In the genomic region with DNA sequence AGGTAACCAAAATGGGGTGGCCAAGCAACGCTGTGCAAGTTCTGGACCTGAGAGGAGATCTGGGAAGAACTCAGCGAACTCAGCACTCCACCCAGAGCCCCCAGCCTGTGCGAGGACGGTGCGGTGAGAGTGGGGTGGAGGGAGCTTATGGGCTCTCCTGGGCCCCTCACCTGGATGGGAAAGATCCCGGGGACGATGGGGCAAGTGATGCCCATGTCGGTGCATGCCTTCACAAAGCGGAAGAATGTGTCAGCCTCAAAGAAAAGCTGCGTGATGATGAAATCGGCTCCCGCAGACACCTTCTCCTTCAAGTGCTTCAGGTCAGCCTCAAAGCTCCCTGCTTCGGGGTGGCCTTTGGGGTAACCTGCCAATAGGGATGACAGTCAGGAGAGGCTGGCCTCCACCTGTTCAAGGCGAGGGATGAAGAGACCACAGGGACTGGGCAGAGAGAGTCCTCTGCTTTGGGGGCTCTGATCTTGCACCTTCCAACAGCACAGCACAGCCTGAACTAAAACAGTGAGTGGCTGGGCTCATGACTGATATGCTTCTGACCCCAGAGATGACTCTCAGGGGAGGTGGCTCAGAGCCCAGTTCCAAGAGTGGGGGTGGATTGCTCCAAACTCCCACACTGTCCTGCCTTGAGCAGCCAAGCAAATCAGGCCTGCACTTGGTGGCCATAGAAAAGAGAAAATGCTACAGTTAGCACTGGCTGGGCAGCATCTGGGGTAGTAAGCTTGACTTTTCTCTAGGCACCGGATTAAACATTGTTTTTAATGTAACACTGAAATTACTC, we compare ENCODE assay signal across 18 cellular contexts. TPM values are rescaled to one million over a fixed set of nuclear protein-coding genes. Genes with fewer than 3 reads are reported as not detected.
DNase-seq lines count a peak whose midpoint lies in the region; ATAC-seq, FAIRE-seq and TF ChIP-seq lines count a peak whose summit lies in the region.
"Had no signal": no experiment of that assay in that cellular context is flagged by ENCODE, and none has a peak within 500 bp of the region (broad histone marks: within the 10 kb centered on the region; RNA-seq: fewer than 3 reads in every experiment).

No MANE protein-coding gene starts in this region.

- H3K36me3 ChIP-seq in CD8-positive, alpha-beta memory T cell (ENCODE audit: insufficient read depth, low read length) = peaks cover 32% of the 10 kb centered on the region
- H3K36me3 ChIP-seq in K562 (ENCODE audit: control insufficient read depth, insufficient read depth, low read length) (peaks cover 82% of the 10 kb centered on the region), psoas muscle (ENCODE audit: insufficient read depth in 1 of 2, low read depth in 1 of 2) (peaks cover 5 to 98% of the 10 kb centered on the region in 2 donors)

- H3K27me3 ChIP-seq in CD8-positive, alpha-beta memory T cell (ENCODE audit: insufficient read depth, low read length, poor library complexity, severe bottlenecking) = no peaks in the 10 kb centered on the region
- H3K27me3 ChIP-seq in K562 (ENCODE audit: control insufficient read depth in 2 of 2, insufficient read depth in 2 of 2, low read length in 2 of 2) (no peaks in the 10 kb centered on the region), psoas muscle (ENCODE audit: insufficient read depth in 3 of 3, low read length in 2 of 3) (no peaks in the 10 kb centered on the region)
- H3K27me3 ChIP-seq: dorsolateral prefrontal cortex had no signal

- H2AFZ ChIP-seq in K562 (ENCODE audit: low read depth, low read length) = peak overlapping the region; percentile 5; the same call in 1 of the 2 replicates

- H3K79me2 ChIP-seq in K562 (ENCODE audit: control insufficient read depth, insufficient read depth, low read length) = peaks cover 49% of the 10 kb centered on the region

- peaks cover 0 to 2% (median 0%) of the 10 kb centered on the region in 3 donors for H3K4me1 Mint-ChIP-seq in CD8-positive, alpha-beta memory T cell
- H3K4me1 Mint-ChIP-seq: activated naive CD4-positive, alpha-beta T cell treated with anti-CD3 and anti-CD28 coated beads, Interleukin-2, amount 50 U/mL, for 24 hours had no signal

- peak; percentile 97 for FAIRE-seq in K562 (lab: Jason Lieb, UNC)
- FAIRE-seq: small intestine, urothelium cell line had no signal

- no peak for TF ChIP-seq CTCF in K562 (IDR thresholded peaks at IDR 0.05 in 2 of 3, conservative IDR thresholded peaks at IDR 0.05 in 1 of 3; ENCODE audit: insufficient read depth in 2 of 3, low read depth in 1 of 3, low read length in 3 of 3)
- TF ChIP-seq CTCF in psoas muscle (IDR thresholded peaks at IDR 0.05) = no peak

- WGBS in K562 (ENCODE audit: insufficient coverage, low coverage, missing lambda C conversion rate) = 26% methylated on average over 15 of the region's 15 CpGs
- WGBS in psoas muscle, 3 donors = 86 to 92% (median 90%) methylated on average over 15 of the region's 15 CpGs

- CTCF ChIA-PET in CD8-positive, alpha-beta memory T cell (lab: Charles Lee) = no interaction called here
- CTCF ChIA-PET in K562 (lab: Yijun Ruan, JAX; ENCODE audit: low intra/inter-chr PET ratio) = no interaction called here

- H3K9me1 ChIP-seq in K562 (ENCODE audit: control insufficient read depth, insufficient read depth, low read length) = no peaks in the 10 kb centered on the region

- no peak overlapping the region for H3K4me3 Mint-ChIP-seq in CD8-positive, alpha-beta memory T cell
- H3K4me3 Mint-ChIP-seq: activated CD8-positive, alpha-beta T cell treated with anti-CD3 and anti-CD28 coated beads for 36 hours; activated naive CD4-positive, alpha-beta T cell treated with anti-CD3 and anti-CD28 coated beads, Interleukin-2, amount 50 U/mL, for 24 hours had no signal

- TF ChIP-seq POLR2A in K562 (conservative IDR thresholded peaks at IDR 0.05) = peak; percentile 82

- no peaks in the 10 kb centered on the region for H3K27me3 Mint-ChIP-seq in CD8-positive, alpha-beta memory T cell
- H3K27me3 Mint-ChIP-seq: activated CD8-positive, alpha-beta T cell treated with anti-CD3 and anti-CD28 coated beads for 36 hours; activated naive CD4-positive, alpha-beta T cell treated with anti-CD3 and anti-CD28 coated beads, Interleukin-2, amount 50 U/mL, for 24 hours had no signal

- POLR2A ChIA-PET in CD8-positive, alpha-beta memory T cell (lab: Charles Lee) = no interaction called here
- POLR2A ChIA-PET in K562 (lab: Yijun Ruan, JAX) = interaction anchor here (0.6 to 10.5 kb wide), 15 partner anchors 9 to 1808 kb away, joined by 3 to 115 read pairs (median 4); a partner anchor contains a TSS

- H3K4me2 ChIP-seq in K562 (ENCODE audit: insufficient read depth, low read length) = peak overlapping the region; percentile 81

- no peaks in the 10 kb centered on the region for H4K20me1 ChIP-seq in K562 (replicated peaks; ENCODE audit: control insufficient read depth, insufficient read depth, low read length)

- intact Hi-C loops in K562 (cut with micrococcal nuclease) = loop anchor here (5.0 kb wide), 1 partner anchor 59 kb away; a partner anchor contains a TSS
- intact Hi-C loops in left ventricle myocardium superior (cut with micrococcal nuclease) = no loop called here
- intact Hi-C loops in psoas muscle (cut with DNase I) = no loop called here

- BruUV-seq in K562 (replicated peaks; lab: Mats Ljungman, UMichigan) = no TSS peak

- H3K4me3 ChIP-seq in CD8-positive, alpha-beta memory T cell (ENCODE audit: low read length) = no peak overlapping the region
- peak overlapping the region; percentile 7; the same call in 1 of the 2 replicates for H3K4me3 ChIP-seq in K562
- H3K4me3 ChIP-seq in psoas muscle = no peak overlapping the region
- H3K4me3 ChIP-seq: dorsolateral prefrontal cortex had no signal

- peak overlapping the region; percentile 87 for H3K27ac ChIP-seq in CD8-positive, alpha-beta memory T cell (ENCODE audit: low read depth, low read length)
- H3K27ac ChIP-seq in K562 (ENCODE audit: extremely low read depth, low read depth, low read length) (peak overlapping the region; percentile 100), psoas muscle (peak overlapping the region; percentile 58)

- no peaks in the 10 kb centered on the region for H3K9me3 Mint-ChIP-seq in CD8-positive, alpha-beta memory T cell
- H3K9me3 Mint-ChIP-seq: activated CD8-positive, alpha-beta T cell treated with anti-CD3 and anti-CD28 coated beads for 36 hours; activated naive CD4-positive, alpha-beta T cell treated with anti-CD3 and anti-CD28 coated beads, Interleukin-2, amount 50 U/mL, for 24 hours had no signal

- H3K27ac Mint-ChIP-seq in CD8-positive, alpha-beta memory T cell = no peak overlapping the region
- H3K27ac Mint-ChIP-seq: activated CD8-positive, alpha-beta T cell treated with anti-CD3 and anti-CD28 coated beads for 36 hours; activated naive CD4-positive, alpha-beta T cell treated with anti-CD3 and anti-CD28 coated beads, Interleukin-2, amount 50 U/mL, for 24 hours had no signal

- ATAC-seq in K562 (peak; percentile 75), left ventricle myocardium superior (peak; percentile 64), psoas muscle (peak in 2 of 4 donors; percentile 21), HG02678 (IDR thresholded peaks at IDR 0.05; ENCODE audit: unreplicated experiment) (no peak)
- ATAC-seq: activated CD8-positive, alpha-beta T cell treated with anti-CD3 and anti-CD28 coated beads for 36 hours had no signal

- in situ Hi-C loops in K562 (cut with MboI) = no loop called here

- peak; percentile 73; the same call in 1 of the 2 replicates for TF ChIP-seq EP300 in K562 (IDR thresholded peaks at IDR 0.05; ENCODE audit: low read length)

- no peak for DNase-seq in CD8-positive, alpha-beta memory T cell
- DNase-seq in K562 (ENCODE audit: extremely low read depth in 1 of 4, low spot score in 3 of 4) = peak; percentile 66 to 96 (median 80)
- DNase-seq in left ventricle myocardium superior = peak; percentile 79
- no peak for DNase-seq in psoas muscle
- no peak for DNase-seq in islet precursor cell
- DNase-seq in NCI-H748 treated with DMSO at 0.1 percent for 48 hours (lab: John Stamatoyannopoulos, UW) = no peak
- DNase-seq in DMS114 treated with DMSO at 0.1 percent for 48 hours (lab: John Stamatoyannopoulos, UW; ENCODE audit: unreplicated experiment) = no peak
- DNase-seq: activated CD8-positive, alpha-beta T cell treated with anti-CD3 and anti-CD28 coated beads for 36 hours; hippocampal formation; Karpas-422; NCI-H2171; small intestine had no signal

- peak in 1 of 2 experiments; percentile 18; a peak in 1 of 4 replicates for TF ChIP-seq RAD21 in K562 (CRISPR knock-in tag; conservative IDR thresholded peaks at IDR 0.05 in 1 of 2, IDR thresholded peaks at IDR 0.05 in 1 of 2)

- H3K36me3 Mint-ChIP-seq in CD8-positive, alpha-beta memory T cell = peaks cover 0 to 83% (median 14%) of the 10 kb centered on the region in 3 donors

- H3K9me3 ChIP-seq in CD8-positive, alpha-beta memory T cell (ENCODE audit: low read length) = no peaks in the 10 kb centered on the region
- H3K9me3 ChIP-seq in K562 (replicated peaks; ENCODE audit: control insufficient read depth, insufficient read depth, low read depth, low read length) = no peaks in the 10 kb centered on the region
- no peaks in the 10 kb centered on the region for H3K9me3 ChIP-seq in psoas muscle

- H3K4me1 ChIP-seq in CD8-positive, alpha-beta memory T cell (ENCODE audit: insufficient read depth, low read length) = no peaks in the 10 kb centered on the region
- H3K4me1 ChIP-seq in K562 (replicated peaks in 1 of 2; ENCODE audit: control insufficient read depth in 2 of 2, insufficient read depth in 2 of 2, low read length in 2 of 2) (peaks cover 78 to 84% of the 10 kb centered on the region in 2 experiments), psoas muscle (peaks cover 33% of the 10 kb centered on the region)

- peak overlapping the region; percentile 80 to 84 for H3K9ac ChIP-seq in K562 (ENCODE audit: insufficient read depth in 1 of 2, low read depth in 2 of 2, low read length in 2 of 2)

RNA-seq across cellular contexts. Expression of a gene that starts 9.5 kb away (rescaled TPM):
- 10 to 100 TPM; 13.5 to 16.3 TPM for total RNA-seq in CD8-positive, alpha-beta memory T cell
- polyA plus RNA-seq in CD8-positive, alpha-beta memory T cell = 10.0 TPM
- 242 and 493 TPM in 2 replicates for total RNA-seq in K562 (2011; cell fraction: chromatin; rRNA removed; ENCODE audit: low replicate concordance)
- total RNA-seq in K562 (2011; cell fraction: nucleolus; rRNA removed) = 319 and 327 TPM in 2 replicates
- total RNA-seq in K562 (2011; cell fraction: nucleoplasm; rRNA removed) = 296 TPM in 2 replicates
- 77.9 and 94.5 TPM in 2 replicates for total RNA-seq in K562 (2014; rRNA removed)
- 45.3 and 45.6 TPM in 2 replicates for total RNA-seq in K562 (2014; rRNA removed; fragmentation: Illumina TruSeq; extraction: Trizol)
- 65.4 and 66.1 TPM in 2 replicates for total RNA-seq in K562 (2015; rRNA removed; fragmentation: Illumina TruSeq; extraction: Trizol)
- total RNA-seq in K562 (2021) = 94.1 and 104 TPM in 2 replicates
- polyA plus RNA-seq in K562 (2011; rRNA removed) = 47.6 and 56.6 TPM in 2 replicates
- 49.3 and 67.6 TPM in 2 replicates for polyA plus RNA-seq in K562 (2011; cell fraction: cytosol; rRNA removed)
- 62.6 and 87.9 TPM in 2 replicates for polyA plus RNA-seq in K562 (2011; cell fraction: nucleus; rRNA removed)
- 59.9 and 109 TPM in 2 replicates for polyA plus RNA-seq in K562 (2012)
- 62.6 and 78.7 TPM in 2 replicates for polyA plus RNA-seq in K562 (2014; fragmentation: Illumina TruSeq; extraction: Trizol)
- 1 to 10 TPM; 5.0 to 5.4 TPM for polyA plus RNA-seq in K562 (2014; fragmentation: Nextera tagmentation; extraction: Ambion mirVana)
- polyA plus RNA-seq in K562 (2014; rRNA removed) = 57.3 and 72.7 TPM in 2 replicates
- 103 and 105 TPM in 2 replicates for polyA minus RNA-seq in K562 (2011; rRNA and poly(A)+ RNA removed)
- polyA minus RNA-seq in K562 (2011; cell fraction: cytosol; rRNA and poly(A)+ RNA removed) = 72.6 and 84.0 TPM in 2 replicates
- 87.4 and 136 TPM in 2 replicates for polyA minus RNA-seq in K562 (2011; cell fraction: nucleus; rRNA and poly(A)+ RNA removed)
- 37.9 TPM for total RNA-seq in left ventricle myocardium superior
- total RNA-seq in psoas muscle = 10 to 100 TPM; 12.7 to 26.2 (median 17.6) TPM
- polyA plus RNA-seq in psoas muscle = 10 to 100 TPM in 1 of 3 donors, 1 to 10 TPM in 2; 5.8 to 21.7 (median 8.6) TPM

RNA-seq across cellular contexts. Expression of a gene that starts 9.8 kb away (rescaled TPM):
- total RNA-seq in CD8-positive, alpha-beta memory T cell = 1 to 10 TPM; 8.9 to 9.3 TPM
- polyA plus RNA-seq in CD8-positive, alpha-beta memory T cell = 1.7 TPM
- 146 and 184 TPM in 2 replicates for total RNA-seq in K562 (2011; cell fraction: chromatin; rRNA removed; ENCODE audit: low replicate concordance)
- 89.9 and 94.4 TPM in 2 replicates for total RNA-seq in K562 (2011; cell fraction: nucleolus; rRNA removed)
- 121 and 143 TPM in 2 replicates for total RNA-seq in K562 (2011; cell fraction: nucleoplasm; rRNA removed)
- 10.0 and 10.6 TPM in 2 replicates for total RNA-seq in K562 (2014; rRNA removed)
- 11.4 TPM in 2 replicates for total RNA-seq in K562 (2014; rRNA removed; fragmentation: Illumina TruSeq; extraction: Trizol)
- total RNA-seq in K562 (2015; rRNA removed; fragmentation: Illumina TruSeq; extraction: Trizol) = 13.6 and 13.9 TPM in 2 replicates
- total RNA-seq in K562 (2021) = 21.8 and 22.5 TPM in 2 replicates
- polyA plus RNA-seq in K562 (2011; rRNA removed) = 13.6 and 22.6 TPM in 2 replicates
- polyA plus RNA-seq in K562 (2011; cell fraction: cytosol; rRNA removed) = 10.5 and 18.0 TPM in 2 replicates
- 89.4 and 98.5 TPM in 2 replicates for polyA plus RNA-seq in K562 (2011; cell fraction: nucleus; rRNA removed)
- 16.6 and 16.7 TPM in 2 replicates for polyA plus RNA-seq in K562 (2012)
- 18.3 and 20.9 TPM in 2 replicates for polyA plus RNA-seq in K562 (2014; fragmentation: Illumina TruSeq; extraction: Trizol)
- polyA plus RNA-seq in K562 (2014; fragmentation: Nextera tagmentation; extraction: Ambion mirVana) = 1 to 10 TPM; 2.0 to 3.1 TPM
- polyA plus RNA-seq in K562 (2014; rRNA removed) = 21.5 and 23.1 TPM in 2 replicates
- polyA minus RNA-seq in K562 (2011; rRNA and poly(A)+ RNA removed) = 19.0 and 22.2 TPM in 2 replicates
- polyA minus RNA-seq in K562 (2011; cell fraction: cytosol; rRNA and poly(A)+ RNA removed) = 10.5 and 10.8 TPM in 2 replicates
- 18.2 and 38.1 TPM in 2 replicates for polyA minus RNA-seq in K562 (2011; cell fraction: nucleus; rRNA and poly(A)+ RNA removed)
- total RNA-seq in left ventricle myocardium superior = 15.4 TPM
- 10 to 100 TPM in 1 of 4 donors, 1 to 10 TPM in 3; 5.5 to 17.5 (median 8.1) TPM for total RNA-seq in psoas muscle
- polyA plus RNA-seq in psoas muscle = 10 to 100 TPM in 1 of 3 donors, 1 to 10 TPM in 2; 6.0 to 12.0 (median 8.3) TPM

RNA-seq across cellular contexts. Expression of a gene that starts 34.2 kb away (rescaled TPM):
- total RNA-seq in CD8-positive, alpha-beta memory T cell = not detected
- 0.81 TPM for polyA plus RNA-seq in CD8-positive, alpha-beta memory T cell
- 2.8 and 5.6 TPM in 2 replicates for total RNA-seq in K562 (2011; cell fraction: chromatin; rRNA removed; ENCODE audit: low replicate concordance)
- 2.3 and 3.4 TPM in 2 replicates for total RNA-seq in K562 (2011; cell fraction: nucleolus; rRNA removed)
- 2.1 TPM in 2 replicates for total RNA-seq in K562 (2011; cell fraction: nucleoplasm; rRNA removed)
- total RNA-seq in K562 (2014; rRNA removed) = 0.37 and 0.73 TPM in 2 replicates
- 0.10 and 0.29 TPM in 2 replicates for total RNA-seq in K562 (2014; rRNA removed; fragmentation: Illumina TruSeq; extraction: Trizol)
- 0.22 and 0.53 TPM in 2 replicates for total RNA-seq in K562 (2015; rRNA removed; fragmentation: Illumina TruSeq; extraction: Trizol)
- 0.82 and 1.2 TPM in 2 replicates for total RNA-seq in K562 (2021)
- 0.29 and 0.73 TPM in 2 replicates for polyA plus RNA-seq in K562 (2011; rRNA removed)
- polyA plus RNA-seq in K562 (2011; cell fraction: cytosol; rRNA removed) = 0.31 and 0.53 TPM in 2 replicates
- 2.2 and 3.2 TPM in 2 replicates for polyA plus RNA-seq in K562 (2011; cell fraction: nucleus; rRNA removed)
- 0.48 and 2.0 TPM in 2 replicates for polyA plus RNA-seq in K562 (2012)
- polyA plus RNA-seq in K562 (2014; fragmentation: Illumina TruSeq; extraction: Trizol) = 0.29 and 0.31 TPM in 2 replicates
- not detected for polyA plus RNA-seq in K562 (2014; fragmentation: Nextera tagmentation; extraction: Ambion mirVana)
- polyA plus RNA-seq in K562 (2014; rRNA removed) = 0.86 and 0.94 TPM in 2 replicates
- 0.14 and 0.27 TPM in 2 replicates for polyA minus RNA-seq in K562 (2011; rRNA and poly(A)+ RNA removed)
- polyA minus RNA-seq in K562 (2011; cell fraction: cytosol; rRNA and poly(A)+ RNA removed) = 0.38 and 0.91 TPM in 2 replicates
- polyA minus RNA-seq in K562 (2011; cell fraction: nucleus; rRNA and poly(A)+ RNA removed) = 0.78 and 0.81 TPM in 2 replicates
- 2.1 TPM for total RNA-seq in left ventricle myocardium superior
- 1 to 10 TPM; 1.8 to 5.3 (median 3.4) TPM for total RNA-seq in psoas muscle
- 1 to 10 TPM; 1.9 to 2.5 (median 2.1) TPM for polyA plus RNA-seq in psoas muscle
- total RNA-seq: activated CD8-positive, alpha-beta T cell treated with anti-CD3 and anti-CD28 coated beads for 36 hours; T-helper 1 cell treated with Interleukin-12 subunit alpha and Interleukin-12 subunit beta and Interleukin-4 antibody, amounts not matched to agents 30 ng/mL and 1 ng/mL, for 36 hours had no signal

RNA-seq across cellular contexts. Expression of a gene that starts 51.4 kb away (rescaled TPM):
- total RNA-seq in CD8-positive, alpha-beta memory T cell = not detected
- polyA plus RNA-seq in CD8-positive, alpha-beta memory T cell = not detected
- not detected in 2 replicates for total RNA-seq in K562 (2011; cell fraction: chromatin; rRNA removed; ENCODE audit: low replicate concordance)
- not detected in 2 replicates for total RNA-seq in K562 (2011; cell fraction: nucleolus; rRNA removed)
- not detected in 2 replicates for total RNA-seq in K562 (2011; cell fraction: nucleoplasm; rRNA removed)
- not detected in 2 replicates for total RNA-seq in K562 (2014; rRNA removed)
- not detected in 2 replicates for total RNA-seq in K562 (2014; rRNA removed; fragmentation: Illumina TruSeq; extraction: Trizol)
- not detected in 2 replicates for total RNA-seq in K562 (2015; rRNA removed; fragmentation: Illumina TruSeq; extraction: Trizol)
- not detected in 2 replicates for total RNA-seq in K562 (2021)
- not detected in 2 replicates for polyA plus RNA-seq in K562 (2011; rRNA removed)
- not detected in 2 replicates for polyA plus RNA-seq in K562 (2011; cell fraction: cytosol; rRNA removed)
- polyA plus RNA-seq in K562 (2011; cell fraction: nucleus; rRNA removed) = not detected in 2 replicates
- 0.37 and 0.44 TPM in 2 replicates for polyA plus RNA-seq in K562 (2012)
- polyA plus RNA-seq in K562 (2014; fragmentation: Illumina TruSeq; extraction: Trizol) = not detected in 2 replicates
- not detected for polyA plus RNA-seq in K562 (2014; fragmentation: Nextera tagmentation; extraction: Ambion mirVana)
- polyA plus RNA-seq in K562 (2014; rRNA removed) = not detected in 2 replicates
- polyA minus RNA-seq in K562 (2011; rRNA and poly(A)+ RNA removed) = not detected in 2 replicates
- not detected in 2 replicates for polyA minus RNA-seq in K562 (2011; cell fraction: cytosol; rRNA and poly(A)+ RNA removed)
- polyA minus RNA-seq in K562 (2011; cell fraction: nucleus; rRNA and poly(A)+ RNA removed) = not detected in 2 replicates
- total RNA-seq in left ventricle myocardium superior = 5.5 TPM
- total RNA-seq in psoas muscle = 1 to 10 TPM in 2 of 4 donors, under 1 TPM in 2; 0.28 to 2.1 (median 0.92) TPM
- polyA plus RNA-seq in psoas muscle = 1 to 10 TPM in 1 of 3 donors, under 1 TPM in 2; 0.08 to 3.6 (median 0.13) TPM
- total RNA-seq: activated CD8-positive, alpha-beta T cell treated with anti-CD3 and anti-CD28 coated beads for 36 hours; mucosa of gallbladder; T-helper 1 cell treated with Interleukin-12 subunit alpha and Interleukin-12 subunit beta and Interleukin-4 antibody, amounts not matched to agents 30 ng/mL and 1 ng/mL, for 36 hours had no signal

Comparison
In these comparisons a context has a peak if more than half of its experiments do, and no peak if none do; other contexts are left out.
1. DNase-seq: peak in K562 (4 of 4) and left ventricle myocardium superior (single experiment); none in CD8-positive, alpha-beta memory T cell (0 of 5), psoas muscle (0 of 2), islet precursor cell (single experiment), NCI-H748 treated with DMSO at 0.1 percent for 48 hours (single experiment) and DMS114 treated with DMSO at 0.1 percent for 48 hours (single experiment).
2. Peak in every context shown above with its lines, with median percentiles within 50 percentile points of each other: H3K27ac ChIP-seq.